In the genomic region with DNA sequence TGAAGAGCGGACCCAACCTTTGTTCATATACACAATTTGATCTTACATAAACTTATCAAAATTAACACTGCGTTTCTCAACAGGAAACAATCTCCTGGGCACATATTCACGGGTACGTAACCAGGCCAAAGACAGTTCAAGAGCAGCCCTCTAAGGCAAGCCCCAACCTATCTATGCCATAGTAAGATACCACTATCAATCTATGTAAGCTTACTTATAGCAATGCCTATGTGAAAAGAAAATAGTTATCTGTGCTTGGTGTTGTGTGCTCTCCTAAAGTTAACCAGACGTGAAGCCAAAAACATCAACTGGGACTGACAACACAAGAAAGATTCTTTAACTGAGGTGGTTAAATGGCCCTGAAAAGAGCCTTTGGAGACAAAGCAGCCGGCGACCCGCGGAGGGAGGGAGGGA, we compare ENCODE assay signal across 8 cellular contexts. TPM values are rescaled to one million over a fixed set of nuclear protein-coding genes. Genes with fewer than 3 reads are reported as not detected.
A peak's percentile ranks its signal among the peaks of the same experiment; 100 is the strongest.
DNase-seq lines count a peak whose midpoint lies in the region; TF ChIP-seq lines count a peak whose summit lies in the region.

No MANE protein-coding gene starts in this region.

- no peaks in the 10 kb centered on the region for H3K27me3 ChIP-seq in esophagus muscularis mucosa

- no peak for TF ChIP-seq POLR2A in esophagus muscularis mucosa (IDR thresholded peaks at IDR 0.05; ENCODE audit: low read depth)

- peaks cover 19 to 33% (median 31%) of the 10 kb centered on the region in 4 donors for H3K4me1 ChIP-seq in esophagus muscularis mucosa

- DNase-seq in HFF-Myc (ENCODE audit: extremely low read depth, low read depth), result no peak
- DNase-seq in SK-N-MC (ENCODE audit: low read depth, low spot score), result no peak
- no peak for DNase-seq in esophagus muscularis mucosa (ENCODE audit: extremely low spot score)
- DNase-seq in pons (ENCODE audit: low spot score), result peak; percentile 7
- no peak for DNase-seq in NCI-H1694 treated with DMSO at 0.1 percent for 48 hours (lab: John Stamatoyannopoulos, UW)
- DNase-seq in NCI-H446 treated with DMSO at 0.1 percent for 48 hours (lab: John Stamatoyannopoulos, UW), result no peak
- no peak for DNase-seq in GF-D8 (lab: John Stamatoyannopoulos, UW)
- no peak for DNase-seq in amygdala (lab: John Stamatoyannopoulos, UW)

- TF ChIP-seq EP300 in esophagus muscularis mucosa (IDR thresholded peaks at IDR 0.05), result no peak

- H3K9ac ChIP-seq in SK-N-MC (ENCODE audit: insufficient read length), result peak overlapping the region; percentile 95

- H3K4me3 ChIP-seq in HFF-Myc (replicated peaks; ENCODE audit: low read depth, low read length) (peak overlapping the region; percentile 77), SK-N-MC (peak overlapping the region; percentile 90), esophagus muscularis mucosa (peak overlapping the region; percentile 46 to 62 (median 51))

- TF ChIP-seq CTCF in HFF-Myc (IDR thresholded peaks at IDR 0.05; ENCODE audit: low read depth, low read length, missing control alignments), result no peak
- TF ChIP-seq CTCF in esophagus muscularis mucosa (IDR thresholded peaks at IDR 0.05), result no peak

- H3K36me3 ChIP-seq in SK-N-MC (ENCODE audit: insufficient read depth, low read length) (peaks cover 4% of the 10 kb centered on the region), esophagus muscularis mucosa (peaks cover 0 to 4% (median 0%) of the 10 kb centered on the region in 4 donors)

- WGBS in esophagus muscularis mucosa, result 5% methylated on average over 8 of the region's 9 CpGs

- no peaks in the 10 kb centered on the region for H3K9me3 ChIP-seq in SK-N-MC (ENCODE audit: low read depth, low read length)
- no peaks in the 10 kb centered on the region for H3K9me3 ChIP-seq in esophagus muscularis mucosa

- H3K27ac ChIP-seq in SK-N-MC, result peak overlapping the region; percentile 82
- H3K27ac ChIP-seq in esophagus muscularis mucosa (replicated peaks in 1 of 4), result peak overlapping the region; percentile 75 to 85 (median 78)

- intact Hi-C loops in esophagus muscularis mucosa (cut with DNase I), result no loop called here

RNA-seq across cellular contexts. Expression of gene BOLA1, which starts 49.4 kb away (rescaled TPM):
- total RNA-seq in esophagus muscularis mucosa, result 10 to 100 TPM; 31.1 to 45.8 (median 41.6) TPM
